Comparison of ENCODE assay signal across 8 cellular contexts in genomic region chr21:32921632-32922230, GRCh38.
DNase-seq lines count a peak whose midpoint lies in the region; ATAC-seq and TF ChIP-seq lines count a peak whose summit lies in the region.

No MANE protein-coding gene starts in this region.

- no peak overlapping the region for H3K4me2 ChIP-seq in OCI-LY3 (ENCODE audit: low read length)

- TF ChIP-seq CTCF in GM12864 (IDR thresholded peaks at IDR 0.05; ENCODE audit: low read depth, low read length, missing control alignments) (peak; percentile 70), OCI-LY3 (IDR thresholded peaks at IDR 0.05; ENCODE audit: low read depth, low read length) (peak; percentile 61)

- H3K4me1 Mint-ChIP-seq in activated naive CD8-positive, alpha-beta T cell treated with anti-CD3 and anti-CD28 coated beads, Interleukin-2, amount 50 U/mL, for 24 hours: no peaks in the 10 kb centered on the region
- no peaks in the 10 kb centered on the region for H3K4me1 Mint-ChIP-seq in memory B cell

- H4K20me1 ChIP-seq in OCI-LY3 (ENCODE audit: insufficient read depth, low read length): no peaks in the 10 kb centered on the region

- no peak overlapping the region for H3K27ac Mint-ChIP-seq in activated naive CD8-positive, alpha-beta T cell treated with anti-CD3 and anti-CD28 coated beads, Interleukin-2, amount 50 U/mL, for 24 hours
- H3K27ac Mint-ChIP-seq in memory B cell: no peak overlapping the region

- H3K4me3 ChIP-seq in GM12864 (ENCODE audit: low read depth, low read length): no peak overlapping the region
- no peak overlapping the region for H3K4me3 ChIP-seq in OCI-LY3 (ENCODE audit: low read length)

- H3K27ac ChIP-seq in OCI-LY3 (ENCODE audit: low read length): no peak overlapping the region

- no peaks in the 10 kb centered on the region for H3K27me3 Mint-ChIP-seq in activated naive CD8-positive, alpha-beta T cell treated with anti-CD3 and anti-CD28 coated beads, Interleukin-2, amount 50 U/mL, for 24 hours
- H3K27me3 Mint-ChIP-seq in memory B cell: peaks cover 20% of the 10 kb centered on the region

- H3K4me3 Mint-ChIP-seq in activated naive CD8-positive, alpha-beta T cell treated with anti-CD3 and anti-CD28 coated beads, Interleukin-2, amount 50 U/mL, for 24 hours: no peak overlapping the region
- H3K4me3 Mint-ChIP-seq in memory B cell: no peak overlapping the region

- no peaks in the 10 kb centered on the region for H3K79me2 ChIP-seq in OCI-LY3 (ENCODE audit: low read length)

- no peaks in the 10 kb centered on the region for H3K27me3 ChIP-seq in OCI-LY3 (ENCODE audit: low read depth, low read length)

- no peaks in the 10 kb centered on the region for H3K36me3 ChIP-seq in OCI-LY3 (replicated peaks; ENCODE audit: low read depth, low read length)

- no peak for ATAC-seq in activated naive CD8-positive, alpha-beta T cell treated with anti-CD3 and anti-CD28 coated beads, Interleukin-2, amount 50 U/mL, for 24 hours
- ATAC-seq in memory B cell (ENCODE audit: low read depth) (peak; percentile 42), HG03196 (IDR thresholded peaks at IDR 0.05; ENCODE audit: unreplicated experiment) (no peak), HG02610 (IDR thresholded peaks at IDR 0.05; ENCODE audit: unreplicated experiment) (no peak)

- peaks cover 7% of the 10 kb centered on the region for H3K36me3 Mint-ChIP-seq in activated naive CD8-positive, alpha-beta T cell treated with anti-CD3 and anti-CD28 coated beads, Interleukin-2, amount 50 U/mL, for 24 hours (ENCODE audit: low read depth)
- H3K36me3 Mint-ChIP-seq in memory B cell: no peaks in the 10 kb centered on the region

- H3K4me1 ChIP-seq in OCI-LY3 (ENCODE audit: low read length): no peaks in the 10 kb centered on the region

- H3K9me3 ChIP-seq in OCI-LY3 (ENCODE audit: insufficient read depth, low read length): peaks cover 9% of the 10 kb centered on the region; the same call in 1 of the 2 replicates

- peaks cover 14% of the 10 kb centered on the region for H3K9me3 Mint-ChIP-seq in activated naive CD8-positive, alpha-beta T cell treated with anti-CD3 and anti-CD28 coated beads, Interleukin-2, amount 50 U/mL, for 24 hours
- peaks cover 6% of the 10 kb centered on the region for H3K9me3 Mint-ChIP-seq in memory B cell

- H2AFZ ChIP-seq in OCI-LY3 (ENCODE audit: low read depth, low read length): no peak overlapping the region

- DNase-seq in GM12864 (ENCODE audit: low read depth): no peak
- peak; percentile 54 for DNase-seq in activated naive CD8-positive, alpha-beta T cell treated with anti-CD3 and anti-CD28 coated beads, Interleukin-2, amount 50 U/mL, for 24 hours
- peak; percentile 17 to 43 for DNase-seq in memory B cell (ENCODE audit: low spot score in 2 of 2)
- no peak for DNase-seq in 8988T
- DNase-seq in globus pallidus (ENCODE audit: low spot score): no peak

- H3K9ac ChIP-seq in OCI-LY3 (ENCODE audit: low read length): no peak overlapping the region

Comparison
In these comparisons a context has a peak if more than half of its experiments do, and no peak if none do; other contexts are left out.
1. DNase-seq: peak in activated naive CD8-positive, alpha-beta T cell treated with anti-CD3 and anti-CD28 coated beads, Interleukin-2, amount 50 U/mL, for 24 hours (single experiment) and memory B cell (2 of 2); none in GM12864 (single experiment), 8988T (single experiment) and globus pallidus (single experiment).